Comparison of ENCODE assay signal across 35 cellular contexts in the genomic region with DNA sequence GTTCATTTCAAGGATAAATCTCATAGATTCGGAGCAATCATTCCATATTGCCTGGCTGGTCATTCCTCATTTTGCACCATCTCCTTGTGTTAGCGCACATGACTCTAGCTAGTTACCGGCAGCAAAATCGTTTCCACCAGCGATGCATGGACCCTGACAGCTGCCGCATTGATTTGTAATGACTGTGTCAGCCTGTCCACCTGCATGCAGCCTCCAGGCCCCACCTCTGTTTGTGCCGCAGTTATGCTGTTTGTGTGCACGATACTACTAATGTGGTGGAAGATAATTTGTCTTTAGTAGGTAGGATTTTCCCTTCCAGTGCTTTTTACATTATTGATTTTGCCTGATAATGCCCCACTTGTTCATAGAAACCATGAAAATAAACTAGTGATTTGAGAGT.
"Had no signal": no experiment of that assay in that cellular context is flagged by ENCODE, and none has a peak within 500 bp of the region (broad histone marks: within the 10 kb centered on the region; RNA-seq: fewer than 3 reads in every experiment).

No MANE protein-coding gene starts in this region.

- H3K4me1 ChIP-seq: ascending aorta had no signal

- H3K9me3 Mint-ChIP-seq: activated B cell treated with CpG ODN at 0.5 μM for 24 hours; activated CD8-positive, alpha-beta T cell treated with anti-CD3 and anti-CD28 coated beads for 36 hours; activated naive CD4-positive, alpha-beta T cell treated with anti-CD3 and anti-CD28 coated beads, Interleukin-2, amount 50 U/mL, for 24 hours; activated naive CD8-positive, alpha-beta T cell treated with anti-CD3 and anti-CD28 coated beads, Interleukin-2, amount 10 ng/mL, durations not matched to agents 7 days and 5 days; activated T-cell treated with anti-CD3 and anti-CD28 coated beads, Interleukin-2, amount 50 U/mL, for 72 hours; activated T-helper 17 cell treated with anti-CD3 and anti-CD28 coated beads, Interleukin-2, amount 50 U/mL, for 72 hours; central memory CD8-positive, alpha-beta T cell; T-cell had no signal

- H3K27ac ChIP-seq: ascending aorta, cardiac muscle cell, KMS-11, Peyer's patch, VCaP had no signal

- H3K9me3 ChIP-seq: ascending aorta, Peyer's patch had no signal

- H3K27ac Mint-ChIP-seq: activated B cell treated with CpG ODN at 0.5 μM for 24 hours; activated CD8-positive, alpha-beta T cell treated with anti-CD3 and anti-CD28 coated beads for 36 hours; activated naive CD4-positive, alpha-beta T cell treated with anti-CD3 and anti-CD28 coated beads, Interleukin-2, amount 50 U/mL, for 24 hours; activated naive CD8-positive, alpha-beta T cell treated with anti-CD3 and anti-CD28 coated beads, Interleukin-2, amount 10 ng/mL, durations not matched to agents 7 days and 5 days; activated T-cell treated with anti-CD3 and anti-CD28 coated beads, Interleukin-2, amount 50 U/mL, for 72 hours; activated T-helper 17 cell treated with anti-CD3 and anti-CD28 coated beads, Interleukin-2, amount 50 U/mL, for 72 hours; T-cell; T-helper 17 cell had no signal

- DNase-seq: activated B cell treated with CpG ODN at 0.5 μM for 24 hours; activated CD4-positive, alpha-beta T cell treated with anti-CD3 and anti-CD28 coated beads for 4 hours; activated CD4-positive, alpha-beta T cell treated with anti-CD3 and anti-CD28 coated beads, Interleukin-2, amount 50 U/mL, for 4 hours; activated CD4-positive, CD25-positive, alpha-beta regulatory T cell treated with anti-CD3 and anti-CD28 coated beads, Interleukin-2, amount 50 U/mL, for 72 hours; activated CD8-positive, alpha-beta T cell treated with anti-CD3 and anti-CD28 coated beads for 36 hours; activated effector memory CD4-positive, alpha-beta T cell treated with anti-CD3 and anti-CD28 coated beads, Interleukin-2, amount 50 U/mL, for 16 hours; activated naive CD4-positive, alpha-beta T cell treated with Interleukin-2 at 50 U/mL for 16 hours; activated naive CD8-positive, alpha-beta T cell treated with anti-CD3 and anti-CD28 coated beads, Interleukin-2, amount 10 ng/mL, durations not matched to agents 7 days and 5 days; activated T-cell treated with anti-CD3 and anti-CD28 coated beads, Interleukin-2, amount 50 U/mL, for 1 hour; activated T-cell treated with anti-CD3 and anti-CD28 coated beads, Interleukin-2, amount 50 U/mL, for 72 hours; amygdala; MM.1S; MV-4-11; NCI-H1092; NCI-H1694 treated with DMSO at 0.1 percent for 48 hours; NCI-H2029 treated with DMSO at 0.1 percent for 48 hours; NCI-H226; NCI-H446 treated with DMSO at 0.1 percent for 48 hours; NCI-H524; NCI-H774; PC-3; Peyer's patch; RPMI8226; SIG-M5; T-cell; T-helper 17 cell; T-helper 9 cell had no signal

- H3K36me3 ChIP-seq: cardiac muscle cell, Peyer's patch had no signal

- H3K4me2 ChIP-seq: KMS-11 had no signal

- H3K36me3 Mint-ChIP-seq: activated naive CD4-positive, alpha-beta T cell treated with anti-CD3 and anti-CD28 coated beads, Interleukin-2, amount 50 U/mL, for 24 hours; activated naive CD8-positive, alpha-beta T cell treated with anti-CD3 and anti-CD28 coated beads, Interleukin-2, amount 10 ng/mL, durations not matched to agents 7 days and 5 days; T-cell had no signal

- H3K27me3 ChIP-seq: ascending aorta, cardiac muscle cell, Peyer's patch had no signal

- ATAC-seq: activated CD8-positive, alpha-beta T cell treated with anti-CD3 and anti-CD28 coated beads for 36 hours; activated T-cell treated with anti-CD3 and anti-CD28 coated beads, Interleukin-2, amount 50 U/mL, for 72 hours; activated T-helper 17 cell treated with anti-CD3 and anti-CD28 coated beads, Interleukin-2, amount 50 U/mL, for 72 hours; PC-3; SK-N-SH treated with all-trans-retinoic acid at 6 μM for 48 hours; T-cell; T-helper 17 cell had no signal

- H3K4me3 ChIP-seq: ascending aorta, cardiac muscle cell, Peyer's patch had no signal

- H3K4me3 Mint-ChIP-seq: activated B cell treated with CpG ODN at 0.5 μM for 24 hours; activated CD8-positive, alpha-beta T cell treated with anti-CD3 and anti-CD28 coated beads for 36 hours; activated naive CD4-positive, alpha-beta T cell treated with anti-CD3 and anti-CD28 coated beads, Interleukin-2, amount 50 U/mL, for 24 hours; activated naive CD8-positive, alpha-beta T cell treated with anti-CD3 and anti-CD28 coated beads, Interleukin-2, amount 10 ng/mL, durations not matched to agents 7 days and 5 days; activated T-cell treated with anti-CD3 and anti-CD28 coated beads, Interleukin-2, amount 50 U/mL, for 72 hours; activated T-helper 17 cell treated with anti-CD3 and anti-CD28 coated beads, Interleukin-2, amount 50 U/mL, for 72 hours; central memory CD8-positive, alpha-beta T cell; T-cell; T-helper 17 cell had no signal

- H3K9ac ChIP-seq: KMS-11 had no signal
